Comparison of ENCODE assay signal across 8 cellular contexts in the genomic region with DNA sequence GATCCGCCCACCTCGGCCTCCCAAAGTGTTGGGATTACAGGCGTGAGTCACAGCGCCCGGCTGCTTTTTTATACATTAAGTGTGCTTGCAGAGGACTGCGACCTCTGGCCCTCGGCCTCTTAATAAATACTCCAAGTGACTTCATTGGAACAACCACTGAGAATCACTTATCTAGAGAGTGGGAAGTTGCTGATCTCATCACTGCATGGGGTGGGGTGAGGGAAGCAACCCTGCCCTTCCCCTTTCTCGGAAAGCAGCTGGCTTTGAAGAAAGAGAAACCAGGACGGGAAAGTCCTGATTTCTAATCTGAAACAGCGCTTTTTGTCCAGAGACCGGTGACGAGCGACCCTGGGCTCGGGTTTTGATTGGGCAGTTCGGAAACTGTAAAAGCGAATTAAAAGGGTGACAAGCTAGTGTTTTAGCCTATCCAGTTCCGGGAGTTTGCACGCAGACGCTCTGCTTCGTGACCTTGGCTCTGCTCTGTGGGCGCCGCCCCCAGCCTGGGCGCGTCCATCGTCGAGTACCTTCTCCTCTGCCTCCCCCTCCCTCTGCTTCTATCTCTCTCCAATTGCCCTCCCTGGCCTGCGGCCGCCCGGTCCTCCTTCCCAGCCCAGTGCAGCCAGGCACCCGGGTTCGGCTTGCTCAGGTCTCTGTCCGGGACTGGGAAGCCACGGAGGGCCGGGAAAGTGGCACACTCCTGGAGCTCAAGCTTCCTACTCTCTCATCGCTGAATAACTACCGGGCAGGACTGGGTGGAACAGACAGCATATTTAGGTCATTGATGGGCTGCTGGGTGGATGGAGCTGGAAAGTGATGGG. TPM values are rescaled to one million over a fixed set of nuclear protein-coding genes. Genes with fewer than 3 reads are reported as not detected.
DNase-seq lines count a peak whose midpoint lies in the region; ATAC-seq and TF ChIP-seq lines count a peak whose summit lies in the region.

No MANE protein-coding gene starts in this region.

- H3K4me3 ChIP-seq in HAP-1 (peak overlapping the region; percentile 61), MG63 (peak overlapping the region; percentile 79), fibroblast of the aortic adventitia (ENCODE audit: low read depth, low read length) (peak overlapping the region; percentile 96)

- in situ Hi-C loops in HAP-1 (cut with MboI; ENCODE audit: low sequenced_read_pairs) = no loop called here

- peaks cover 54 to 74% of the 10 kb centered on the region in 2 donors for H3K4me1 Mint-ChIP-seq in natural killer cell treated with Interleukin-12 subunit alpha and Interleukin-12 subunit beta and Interleukin-15 and Interleukin-18, amount 100 ng/mL, for 72 hours (ENCODE audit: low read depth in 2 of 2)

- H3K4me3 Mint-ChIP-seq in natural killer cell treated with Interleukin-12 subunit alpha and Interleukin-12 subunit beta and Interleukin-15 and Interleukin-18, amount 100 ng/mL, for 72 hours = peak overlapping the region; percentile 97

- TF ChIP-seq CTCF in fibroblast of the aortic adventitia (IDR thresholded peaks at IDR 0.05; ENCODE audit: insufficient read depth, low read length) = no peak

- peak overlapping the region; percentile 95 to 100 for H3K27ac Mint-ChIP-seq in natural killer cell treated with Interleukin-12 subunit alpha and Interleukin-12 subunit beta and Interleukin-15 and Interleukin-18, amount 100 ng/mL, for 72 hours

- H3K4me1 ChIP-seq in ES-I3 (ENCODE audit: insufficient read depth, low read length) (peaks cover 19% of the 10 kb centered on the region), HAP-1 (peaks cover 8% of the 10 kb centered on the region)

- peak overlapping the region; percentile 82 for H3K9ac ChIP-seq in ES-I3 (ENCODE audit: low read depth, low read length)

- no peaks in the 10 kb centered on the region for H3K27me3 Mint-ChIP-seq in natural killer cell treated with Interleukin-12 subunit alpha and Interleukin-12 subunit beta and Interleukin-15 and Interleukin-18, amount 100 ng/mL, for 72 hours

- DNase-seq in HAP-1 (ENCODE audit: low spot score in 2 of 2) (peak; percentile 93 to 99), MG63 (peak; percentile 96), SHP77 (lab: John Stamatoyannopoulos, UW) (peak; percentile 97 to 98), activated gamma-delta T cell (lab: John Stamatoyannopoulos, UW) (peak; percentile 81), fibroblast of the aortic adventitia (ENCODE audit: low read depth) (peak; percentile 99)
- DNase-seq in natural killer cell treated with Interleukin-12 subunit alpha and Interleukin-12 subunit beta and Interleukin-15 and Interleukin-18, amount 100 ng/mL, for 72 hours (ENCODE audit: low spot score) = peak; percentile 96
- peak; percentile 93 for DNase-seq in stimulated activated naive CD4-positive, alpha-beta T cell treated with Interleukin-2 at 50 U/mL for 16 hours (lab: John Stamatoyannopoulos, UW)

- ATAC-seq in natural killer cell treated with Interleukin-12 subunit alpha and Interleukin-12 subunit beta and Interleukin-15 and Interleukin-18, amount 100 ng/mL, for 72 hours = peak; percentile 90 to 92

- no peaks in the 10 kb centered on the region for H3K27me3 ChIP-seq in HAP-1 (ENCODE audit: low read depth)
- no peaks in the 10 kb centered on the region for H3K27me3 ChIP-seq in MG63

- H3K36me3 Mint-ChIP-seq in natural killer cell treated with Interleukin-12 subunit alpha and Interleukin-12 subunit beta and Interleukin-15 and Interleukin-18, amount 100 ng/mL, for 72 hours = no peaks in the 10 kb centered on the region

- H3K36me3 ChIP-seq in ES-I3 (ENCODE audit: insufficient read depth, low read length) (no peaks in the 10 kb centered on the region), HAP-1 (replicated peaks) (peaks cover 10% of the 10 kb centered on the region), MG63 (no peaks in the 10 kb centered on the region; the same call in 1 of the 2 replicates)

- H3K9me3 ChIP-seq in ES-I3 (ENCODE audit: control insufficient read depth, insufficient read depth, low read length) = no peaks in the 10 kb centered on the region
- H3K9me3 ChIP-seq in HAP-1 = no peaks in the 10 kb centered on the region
- H3K9me3 ChIP-seq in MG63 = no peaks in the 10 kb centered on the region

- no peaks in the 10 kb centered on the region for H3K9me3 Mint-ChIP-seq in natural killer cell treated with Interleukin-12 subunit alpha and Interleukin-12 subunit beta and Interleukin-15 and Interleukin-18, amount 100 ng/mL, for 72 hours

RNA-seq across cellular contexts. Expression of gene TRIM69, which starts 7.5 kb away (rescaled TPM):
- total RNA-seq in MG63 (2014; rRNA removed; shearing (Covaris generic); ENCODE audit: low replicate concordance) = 7.8 and 8.9 TPM in 2 replicates
- 9.5 and 17.9 TPM in 2 replicates for total RNA-seq in fibroblast of the aortic adventitia (ENCODE audit: low replicate concordance)
- 10 to 100 TPM; 28.8 to 33.9 TPM for total RNA-seq in natural killer cell treated with Interleukin-12 subunit alpha and Interleukin-12 subunit beta and Interleukin-15 and Interleukin-18, amount 100 ng/mL, for 72 hours

RNA-seq across cellular contexts. Expression of gene B2M, which starts 17.5 kb away (rescaled TPM):
- total RNA-seq in MG63 (2014; rRNA removed; shearing (Covaris generic); ENCODE audit: low replicate concordance) = 2,823 and 3,000 TPM in 2 replicates
- total RNA-seq in fibroblast of the aortic adventitia (ENCODE audit: low replicate concordance) = 2,390 and 3,757 TPM in 2 replicates
- 1,000 to 10,000 TPM; 2,989 to 7,967 TPM for total RNA-seq in natural killer cell treated with Interleukin-12 subunit alpha and Interleukin-12 subunit beta and Interleukin-15 and Interleukin-18, amount 100 ng/mL, for 72 hours

RNA-seq across cellular contexts. Expression of gene PATL2, which starts 17.7 kb away (rescaled TPM):
- total RNA-seq in MG63 (2014; rRNA removed; shearing (Covaris generic); ENCODE audit: low replicate concordance) = not detected in 2 replicates
- 0.72 and 0.82 TPM in 2 replicates for total RNA-seq in fibroblast of the aortic adventitia (ENCODE audit: low replicate concordance)
- total RNA-seq in natural killer cell treated with Interleukin-12 subunit alpha and Interleukin-12 subunit beta and Interleukin-15 and Interleukin-18, amount 100 ng/mL, for 72 hours = 10 to 100 TPM; 13.0 to 19.1 TPM

Comparison
In these comparisons a context has a peak if more than half of its experiments do, and no peak if none do; other contexts are left out.
1. Peak in every context shown above with its lines: DNase-seq, ATAC-seq and H3K4me3 ChIP-seq.